Comparison of ENCODE assay signal across 16 cellular contexts in genomic region chr1:227890451-227891222, GRCh38. TPM values are rescaled to one million over a fixed set of nuclear protein-coding genes. Genes with fewer than 3 reads are reported as not detected.
DNase-seq lines count a peak whose midpoint lies in the region; ATAC-seq and TF ChIP-seq lines count a peak whose summit lies in the region.
"Had no signal": no experiment of that assay in that cellular context is flagged by ENCODE, and none has a peak within 500 bp of the region (broad histone marks: within the 10 kb centered on the region; RNA-seq: fewer than 3 reads in every experiment).

No MANE protein-coding gene starts in this region.

- peak; percentile 20 for DNase-seq in SK-N-SH
- DNase-seq in ELF-1 (ENCODE audit: low read depth, low spot score), result peak; percentile 0
- DNase-seq in coronary artery (ENCODE audit: low spot score), result peak; percentile 64
- peak; percentile 71 for DNase-seq in osteocyte (ENCODE audit: extremely low spot score, unreplicated experiment)
- no peak for DNase-seq in NCI-H2171 (lab: John Stamatoyannopoulos, UW)
- DNase-seq in amygdala (lab: John Stamatoyannopoulos, UW), result no peak
- DNase-seq in Karpas-422, result no peak
- DNase-seq: effector CD8-positive, alpha-beta T cell; NCI-H1092; stimulated activated naive CD4-positive, alpha-beta T cell had no signal

- H3K27me3 Mint-ChIP-seq in osteocyte (ENCODE audit: unreplicated experiment), result no peaks in the 10 kb centered on the region
- H3K27me3 Mint-ChIP-seq: CD8-positive, alpha-beta memory T cell had no signal

- H3K9me3 ChIP-seq in SK-N-SH (no peaks in the 10 kb centered on the region), Karpas-422 (ENCODE audit: low read length) (no peaks in the 10 kb centered on the region)
- H3K9me3 ChIP-seq: heart right ventricle had no signal

- no peaks in the 10 kb centered on the region for H3F3A ChIP-seq in SK-N-SH (replicated peaks; ENCODE audit: insufficient read depth)

- H2AFZ ChIP-seq in SK-N-SH (ENCODE audit: low read depth) (no peak overlapping the region), Karpas-422 (ENCODE audit: low read length) (no peak overlapping the region)
- H2AFZ ChIP-seq: parathyroid adenoma had no signal

- 88% methylated on average over 3 of the region's 13 CpGs for WGBS in SK-N-SH (ENCODE audit: low lambda C conversion rate)

- H3K4me1 Mint-ChIP-seq in osteocyte (ENCODE audit: unreplicated experiment), result peaks cover 40% of the 10 kb centered on the region

- H3K4me3 ChIP-seq in SK-N-SH (ENCODE audit: low read depth in 2 of 2, low read length in 1 of 2) (no peak overlapping the region), coronary artery (no peak overlapping the region), Karpas-422 (ENCODE audit: low read length) (no peak overlapping the region)
- H3K4me3 ChIP-seq: heart right ventricle, SK-N-MC, smooth muscle cell had no signal

- POLR2A ChIA-PET in SK-N-SH (lab: Yijun Ruan, JAX), result no interaction called here

- no peak overlapping the region for H3K27ac ChIP-seq in SK-N-SH (ENCODE audit: low read depth in 2 of 2, low read length in 1 of 2)
- no peak overlapping the region for H3K27ac ChIP-seq in coronary artery
- no peak overlapping the region for H3K27ac ChIP-seq in Karpas-422 (ENCODE audit: low read length)
- H3K27ac ChIP-seq: heart right ventricle, parathyroid adenoma, SK-N-MC had no signal

- H3K79me2 ChIP-seq in SK-N-SH (ENCODE audit: insufficient read depth) (no peaks in the 10 kb centered on the region), Karpas-422 (ENCODE audit: low read length) (no peaks in the 10 kb centered on the region)
- H3K79me2 ChIP-seq: parathyroid adenoma had no signal

- TF ChIP-seq EP300 in SK-N-SH (IDR thresholded peaks at IDR 0.05; ENCODE audit: borderline replicate concordance in 1 of 2, low read depth in 1 of 2, low read length in 1 of 2), result no peak

- no peaks in the 10 kb centered on the region; a peak in 1 of 4 replicates for H3K4me1 ChIP-seq in SK-N-SH (ENCODE audit: control insufficient read depth in 1 of 2, insufficient read depth in 2 of 2, low read depth in 1 of 2, low read length in 1 of 2)
- no peaks in the 10 kb centered on the region for H3K4me1 ChIP-seq in Karpas-422 (ENCODE audit: low read length)
- H3K4me1 ChIP-seq: parathyroid adenoma had no signal

- no peaks in the 10 kb centered on the region for H3K9me3 Mint-ChIP-seq in osteocyte (ENCODE audit: unreplicated experiment)
- H3K9me3 Mint-ChIP-seq: CD8-positive, alpha-beta memory T cell had no signal

- no peaks in the 10 kb centered on the region for H3K36me3 Mint-ChIP-seq in osteocyte (ENCODE audit: unreplicated experiment)
- H3K36me3 Mint-ChIP-seq: CD8-positive, alpha-beta memory T cell had no signal

- no peak overlapping the region for H3K27ac Mint-ChIP-seq in osteocyte (ENCODE audit: unreplicated experiment)

- H3K4me2 ChIP-seq in SK-N-SH (no peak overlapping the region), Karpas-422 (ENCODE audit: low read depth, low read length, poor library complexity, severe bottlenecking) (no peak overlapping the region)
- H3K4me2 ChIP-seq: smooth muscle cell had no signal

- no peak for ATAC-seq in SK-N-SH treated with all-trans-retinoic acid at 6 μM for 48 hours
- ATAC-seq: heart right ventricle had no signal

- no peak for TF ChIP-seq CTCF in SK-N-SH (IDR thresholded peaks at IDR 0.05)
- TF ChIP-seq CTCF in coronary artery (IDR thresholded peaks at IDR 0.05), result no peak
- TF ChIP-seq CTCF in osteocyte (IDR thresholded peaks at IDR 0.05), result no peak

- no peak overlapping the region for H3K4me3 Mint-ChIP-seq in osteocyte (ENCODE audit: unreplicated experiment)
- H3K4me3 Mint-ChIP-seq: CD8-positive, alpha-beta memory T cell had no signal

- H3K36me3 ChIP-seq in SK-N-SH (replicated peaks in 1 of 2; ENCODE audit: control insufficient read depth in 1 of 2, insufficient read depth in 2 of 2, low read length in 1 of 2) (no peaks in the 10 kb centered on the region), Karpas-422 (ENCODE audit: insufficient read depth, low read length) (no peaks in the 10 kb centered on the region)
- H3K36me3 ChIP-seq: heart right ventricle had no signal

- H3K9ac ChIP-seq in SK-N-SH, result no peak overlapping the region
- H3K9ac ChIP-seq in Karpas-422 (ENCODE audit: low read length), result no peak overlapping the region
- H3K9ac ChIP-seq: parathyroid adenoma had no signal

- no peak for TF ChIP-seq RAD21 in SK-N-SH (IDR thresholded peaks at IDR 0.05; ENCODE audit: low read length)

- no peaks in the 10 kb centered on the region for H3K9me2 ChIP-seq in SK-N-SH
- no peaks in the 10 kb centered on the region for H3K9me2 ChIP-seq in Karpas-422 (replicated peaks; ENCODE audit: insufficient read depth, low read length)

- CTCF ChIA-PET in SK-N-SH (lab: Yijun Ruan, JAX), result no interaction called here

- no peaks in the 10 kb centered on the region for H4K20me1 ChIP-seq in SK-N-SH (ENCODE audit: insufficient read depth)
- no peaks in the 10 kb centered on the region for H4K20me1 ChIP-seq in Karpas-422 (ENCODE audit: insufficient read depth, low read depth, low read length)

- H3K27me3 ChIP-seq in SK-N-SH (ENCODE audit: insufficient read depth), result no peaks in the 10 kb centered on the region
- no peaks in the 10 kb centered on the region for H3K27me3 ChIP-seq in Karpas-422 (ENCODE audit: low read length)

TF ChIP-seq in SK-N-SH, 30 proteins besides CTCF, POLR2A, EP300 and RAD21:
- no peak for TF ChIP-seq RCOR1 (IDR thresholded peaks at IDR 0.05; ENCODE audit: low read length)
- TF ChIP-seq TAF1 (IDR thresholded peaks at IDR 0.05; ENCODE audit: borderline replicate concordance, low read depth, low read length), result no peak
- TF ChIP-seq, protein P1, sequence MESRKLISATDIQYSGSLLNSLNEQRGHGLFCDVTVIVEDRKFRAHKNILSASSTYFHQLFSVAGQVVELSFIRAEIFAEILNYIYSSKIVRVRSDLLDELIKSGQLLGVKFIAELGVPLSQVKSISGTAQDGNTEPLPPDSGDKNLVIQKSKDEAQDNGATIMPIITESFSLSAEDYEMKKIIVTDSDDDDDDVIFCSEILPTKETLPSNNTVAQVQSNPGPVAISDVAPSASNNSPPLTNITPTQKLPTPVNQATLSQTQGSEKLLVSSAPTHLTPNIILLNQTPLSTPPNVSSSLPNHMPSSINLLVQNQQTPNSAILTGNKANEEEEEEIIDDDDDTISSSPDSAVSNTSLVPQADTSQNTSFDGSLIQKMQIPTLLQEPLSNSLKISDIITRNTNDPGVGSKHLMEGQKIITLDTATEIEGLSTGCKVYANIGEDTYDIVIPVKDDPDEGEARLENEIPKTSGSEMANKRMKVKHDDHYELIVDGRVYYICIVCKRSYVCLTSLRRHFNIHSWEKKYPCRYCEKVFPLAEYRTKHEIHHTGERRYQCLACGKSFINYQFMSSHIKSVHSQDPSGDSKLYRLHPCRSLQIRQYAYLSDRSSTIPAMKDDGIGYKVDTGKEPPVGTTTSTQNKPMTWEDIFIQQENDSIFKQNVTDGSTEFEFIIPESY (IDR thresholded peaks at IDR 0.05; ENCODE audit: borderline replicate concordance, low read depth), result no peak
- no peak for TF ChIP-seq MXI1 (IDR thresholded peaks at IDR 0.05; ENCODE audit: low read depth, low read length)
- TF ChIP-seq MAX (IDR thresholded peaks at IDR 0.05; ENCODE audit: low read depth), result no peak
- TF ChIP-seq FOXM1 (IDR thresholded peaks at IDR 0.05; ENCODE audit: low read depth), result no peak
- no peak for TF ChIP-seq FOSL2 (IDR thresholded peaks at IDR 0.05; ENCODE audit: borderline replicate concordance, low read depth)
- no peak for TF ChIP-seq RFX5 (IDR thresholded peaks at IDR 0.05; ENCODE audit: low read length)

TF ChIP-seq in SK-N-SH treated with all-trans-retinoic acid at 6 μM for 48 hours, 23 proteins besides CTCF, POLR2A, EP300 and RAD21:
- TF ChIP-seq, protein P2, sequence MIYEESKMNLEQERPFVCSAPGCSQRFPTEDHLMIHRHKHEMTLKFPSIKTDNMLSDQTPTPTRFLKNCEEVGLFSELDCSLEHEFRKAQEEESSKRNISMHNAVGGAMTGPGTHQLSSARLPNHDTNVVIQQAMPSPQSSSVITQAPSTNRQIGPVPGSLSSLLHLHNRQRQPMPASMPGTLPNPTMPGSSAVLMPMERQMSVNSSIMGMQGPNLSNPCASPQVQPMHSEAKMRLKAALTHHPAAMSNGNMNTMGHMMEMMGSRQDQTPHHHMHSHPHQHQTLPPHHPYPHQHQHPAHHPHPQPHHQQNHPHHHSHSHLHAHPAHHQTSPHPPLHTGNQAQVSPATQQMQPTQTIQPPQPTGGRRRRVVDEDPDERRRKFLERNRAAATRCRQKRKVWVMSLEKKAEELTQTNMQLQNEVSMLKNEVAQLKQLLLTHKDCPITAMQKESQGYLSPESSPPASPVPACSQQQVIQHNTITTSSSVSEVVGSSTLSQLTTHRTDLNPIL (CRISPR knock-in tag; IDR thresholded peaks at IDR 0.05; ENCODE audit: low read depth), result no peak
- TF ChIP-seq CSDC2 (CRISPR knock-in tag; IDR thresholded peaks at IDR 0.05) (no peak), PPARA (CRISPR knock-in tag; IDR thresholded peaks at IDR 0.05; ENCODE audit: borderline replicate concordance) (no peak), TOX (CRISPR knock-in tag; IDR thresholded peaks at IDR 0.05; ENCODE audit: borderline replicate concordance) (no peak)
- TF ChIP-seq, protein P3, sequence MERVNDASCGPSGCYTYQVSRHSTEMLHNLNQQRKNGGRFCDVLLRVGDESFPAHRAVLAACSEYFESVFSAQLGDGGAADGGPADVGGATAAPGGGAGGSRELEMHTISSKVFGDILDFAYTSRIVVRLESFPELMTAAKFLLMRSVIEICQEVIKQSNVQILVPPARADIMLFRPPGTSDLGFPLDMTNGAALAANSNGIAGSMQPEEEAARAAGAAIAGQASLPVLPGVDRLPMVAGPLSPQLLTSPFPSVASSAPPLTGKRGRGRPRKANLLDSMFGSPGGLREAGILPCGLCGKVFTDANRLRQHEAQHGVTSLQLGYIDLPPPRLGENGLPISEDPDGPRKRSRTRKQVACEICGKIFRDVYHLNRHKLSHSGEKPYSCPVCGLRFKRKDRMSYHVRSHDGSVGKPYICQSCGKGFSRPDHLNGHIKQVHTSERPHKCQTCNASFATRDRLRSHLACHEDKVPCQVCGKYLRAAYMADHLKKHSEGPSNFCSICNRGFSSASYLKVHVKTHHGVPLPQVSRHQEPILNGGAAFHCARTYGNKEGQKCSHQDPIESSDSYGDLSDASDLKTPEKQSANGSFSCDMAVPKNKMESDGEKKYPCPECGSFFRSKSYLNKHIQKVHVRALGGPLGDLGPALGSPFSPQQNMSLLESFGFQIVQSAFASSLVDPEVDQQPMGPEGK (CRISPR knock-in tag; IDR thresholded peaks at IDR 0.05; ENCODE audit: borderline replicate concordance), result no peak

RNA-seq across cellular contexts. Expression of gene WNT9A, which starts 57.1 kb away (rescaled TPM):
- 0.31 and 0.36 TPM in 2 replicates for polyA plus RNA-seq in SK-N-SH (2012; rRNA removed)
- polyA plus RNA-seq in SK-N-SH (2012; cell fraction: cytosol; rRNA removed), result 0.26 and 0.31 TPM in 2 replicates
- polyA plus RNA-seq in SK-N-SH (2012; cell fraction: nucleus; rRNA removed), result 0.50 and 0.67 TPM in 2 replicates
- total RNA-seq in osteocyte, result 4.8 and 4.9 TPM in 2 replicates
- total RNA-seq in Karpas-422 (2014; rRNA removed; shearing (Covaris generic); ENCODE audit: low replicate concordance), result not detected in 2 replicates
- polyA plus RNA-seq: CD8-positive, alpha-beta memory T cell had no signal

Comparison
In these comparisons a context has a peak if more than half of its experiments do, and no peak if none do; other contexts are left out.
1. DNase-seq: peak in SK-N-SH (single experiment), ELF-1 (single experiment), coronary artery (single experiment) and osteocyte (single experiment); none in NCI-H2171 (single experiment), amygdala (0 of 56) and Karpas-422 (single experiment).